ENCODE assay signal across 2 cellular contexts in genomic region chr2:135030826-135031225, GRCh38.
TF ChIP-seq lines count a peak whose summit lies in the region.

No MANE protein-coding gene starts in this region.

TF ChIP-seq in HepG2, 621 proteins besides CTCF, POLR2A, EP300 and RAD21 (continues in another document):
- TF ChIP-seq ZNF407 (CRISPR knock-in tag; IDR thresholded peaks at IDR 0.05; ENCODE audit: not compliant biosample characterization) (no peak), TARDBP (CRISPR knock-in tag; IDR thresholded peaks at IDR 0.05) (no peak), NFIB (CRISPR knock-in tag; IDR thresholded peaks at IDR 0.05; ENCODE audit: borderline replicate concordance) (no peak), ZNF800 (CRISPR knock-in tag; IDR thresholded peaks at IDR 0.05) (0 out of 2 replicates have a peak, but pooled peaks have one; percentile 44), ZNF816 (CRISPR knock-in tag; IDR thresholded peaks at IDR 0.05; ENCODE audit: borderline replicate concordance) (no peak), ZNF770 (CRISPR knock-in tag; IDR thresholded peaks at IDR 0.05) (no peak), HBP1 (CRISPR knock-in tag; IDR thresholded peaks at IDR 0.05; ENCODE audit: low read depth) (0 out of 2 replicates have a peak, but pooled peaks have one; percentile 60), ETV5 (CRISPR knock-in tag; IDR thresholded peaks at IDR 0.05; ENCODE audit: borderline replicate concordance) (no peak), KDM5A (IDR thresholded peaks at IDR 0.05; ENCODE audit: borderline replicate concordance, low read length) (no peak), ZNF260 (CRISPR knock-in tag; IDR thresholded peaks at IDR 0.05; ENCODE audit: borderline replicate concordance, low read depth) (no peak)

TF ChIP-seq in SK-N-SH, 30 proteins besides CTCF, POLR2A, EP300 and RAD21:
- TF ChIP-seq JUND (IDR thresholded peaks at IDR 0.05), result no peak
- no peak for TF ChIP-seq RFX5 (IDR thresholded peaks at IDR 0.05; ENCODE audit: low read length)
- TF ChIP-seq TEAD4 (IDR thresholded peaks at IDR 0.05; ENCODE audit: borderline replicate concordance, insufficient read depth), result no peak
- TF ChIP-seq FOXM1 (IDR thresholded peaks at IDR 0.05; ENCODE audit: low read depth), result no peak
- no peak for TF ChIP-seq NFIC (IDR thresholded peaks at IDR 0.05; ENCODE audit: borderline replicate concordance)
- no peak for TF ChIP-seq EZH2phosphoT487 (IDR thresholded peaks at IDR 0.05; ENCODE audit: borderline replicate concordance, low read depth)
- TF ChIP-seq USF2 (IDR thresholded peaks at IDR 0.05; ENCODE audit: borderline replicate concordance, low read depth, low read length), result no peak
- peak; percentile 95 for TF ChIP-seq REST (IDR thresholded peaks at IDR 0.05; ENCODE audit: low read depth, low read length)
